ENCODE assay signal across 12 cellular contexts in the genomic region with DNA sequence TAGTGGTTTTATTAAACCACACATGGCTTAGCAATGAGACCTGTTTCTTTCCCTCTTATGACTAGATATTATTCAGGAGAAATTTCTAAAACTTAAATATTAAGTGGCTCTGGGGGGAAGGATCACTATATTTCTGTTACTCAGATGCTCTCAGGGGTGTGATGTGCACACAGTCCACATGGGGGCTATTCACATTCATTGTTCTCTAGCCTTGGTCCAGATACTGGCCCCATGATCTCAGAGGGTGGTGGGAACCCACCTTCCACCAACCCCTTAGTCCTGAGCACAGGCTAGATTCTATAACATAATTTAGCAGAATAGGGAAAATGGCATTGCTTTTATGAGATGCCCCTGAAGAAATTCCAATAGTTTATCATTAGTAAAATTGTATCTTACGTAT.
"Had no signal": no experiment of that assay in that cellular context is flagged by ENCODE, and none has a peak within 500 bp of the region (broad histone marks: within the 10 kb centered on the region; RNA-seq: fewer than 3 reads in every experiment).

No MANE protein-coding gene starts in this region.

- H3K9me3 ChIP-seq: pancreas, tibial artery had no signal

- H3K27ac Mint-ChIP-seq: activated naive CD4-positive, alpha-beta T cell treated with anti-CD3 and anti-CD28 coated beads, Interleukin-2, amount 10 ng/mL, durations not matched to agents 7 days and 5 days; naive B cell; stimulated activated naive B cell treated with anti-CD40 and anti-IgM and Interleukin-4, amounts not matched to agents 10 μg/mL and 1 μg/mL and 100 μg/mL, for 72 hours had no signal

- ATAC-seq: pancreas; stimulated activated naive B cell treated with anti-CD40 and anti-IgM and Interleukin-4, amounts not matched to agents 10 μg/mL and 1 μg/mL and 100 μg/mL, for 72 hours had no signal

- H3K9me3 Mint-ChIP-seq: activated naive CD4-positive, alpha-beta T cell treated with anti-CD3 and anti-CD28 coated beads, Interleukin-2, amount 10 ng/mL, durations not matched to agents 7 days and 5 days had no signal

- H3K36me3 ChIP-seq: cardiac muscle cell, pancreas, sigmoid colon, tibial artery had no signal

- H3K4me1 ChIP-seq: pancreas, sigmoid colon, tibial artery had no signal

- H3K27ac ChIP-seq: cardiac muscle cell, dorsolateral prefrontal cortex, pancreas, sigmoid colon, tibial artery had no signal

- DNase-seq: activated CD4-positive, CD25-positive, alpha-beta regulatory T cell treated with anti-CD3 and anti-CD28 coated beads, Interleukin-2, amount 50 U/mL, for 72 hours; activated naive CD4-positive, alpha-beta T cell treated with anti-CD3 and anti-CD28 coated beads, Interleukin-2, amount 10 ng/mL, durations not matched to agents 7 days and 5 days; dorsolateral prefrontal cortex; islet precursor cell; naive B cell; pancreas; sigmoid colon; stimulated activated naive B cell treated with anti-CD40 and anti-IgM and Interleukin-4, amounts not matched to agents 10 μg/mL and 1 μg/mL and 100 μg/mL, for 72 hours; T-helper 1 cell; T1000; tibial artery had no signal

- H3K4me3 ChIP-seq: cardiac muscle cell, dorsolateral prefrontal cortex, pancreas, sigmoid colon, tibial artery had no signal

- H3K36me3 Mint-ChIP-seq: activated naive CD4-positive, alpha-beta T cell treated with anti-CD3 and anti-CD28 coated beads, Interleukin-2, amount 10 ng/mL, durations not matched to agents 7 days and 5 days; stimulated activated naive B cell treated with anti-CD40 and anti-IgM and Interleukin-4, amounts not matched to agents 10 μg/mL and 1 μg/mL and 100 μg/mL, for 72 hours had no signal

- H3K4me3 Mint-ChIP-seq: activated naive CD4-positive, alpha-beta T cell treated with anti-CD3 and anti-CD28 coated beads, Interleukin-2, amount 10 ng/mL, durations not matched to agents 7 days and 5 days; naive B cell; stimulated activated naive B cell treated with anti-CD40 and anti-IgM and Interleukin-4, amounts not matched to agents 10 μg/mL and 1 μg/mL and 100 μg/mL, for 72 hours had no signal

- H3K4me1 Mint-ChIP-seq: activated naive CD4-positive, alpha-beta T cell treated with anti-CD3 and anti-CD28 coated beads, Interleukin-2, amount 10 ng/mL, durations not matched to agents 7 days and 5 days; naive B cell; stimulated activated naive B cell treated with anti-CD40 and anti-IgM and Interleukin-4, amounts not matched to agents 10 μg/mL and 1 μg/mL and 100 μg/mL, for 72 hours had no signal

- H3K27me3 ChIP-seq: cardiac muscle cell, pancreas, sigmoid colon, tibial artery had no signal
